ENCODE assay signal across 12 cellular contexts in the genomic region with DNA sequence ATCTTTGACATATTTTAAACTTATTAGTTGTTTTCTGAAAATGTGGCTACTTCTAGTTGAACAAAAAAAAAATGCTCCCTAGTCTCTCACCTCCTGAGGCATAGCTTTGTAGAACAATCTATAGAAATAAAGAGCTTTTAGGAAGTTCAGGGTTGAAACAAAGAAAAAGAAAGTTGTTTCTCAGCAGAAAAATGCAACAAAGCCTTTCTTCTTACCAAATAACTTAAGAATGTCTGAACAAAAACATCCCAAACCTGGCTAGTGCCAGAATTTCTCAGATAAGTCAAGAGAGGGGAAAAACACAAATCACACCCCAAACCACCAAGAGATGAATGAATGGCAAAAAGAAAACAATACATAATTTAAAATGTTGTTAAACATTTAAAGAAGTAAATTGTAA.
DNase-seq lines count a peak whose midpoint lies in the region; ATAC-seq, FAIRE-seq and TF ChIP-seq lines count a peak whose summit lies in the region.
"Had no signal": no experiment of that assay in that cellular context is flagged by ENCODE, and none has a peak within 500 bp of the region (broad histone marks: within the 10 kb centered on the region; RNA-seq: fewer than 3 reads in every experiment).

No MANE protein-coding gene starts in this region.

- TF ChIP-seq CTCF in heart right ventricle (IDR thresholded peaks at IDR 0.05) (no peak), MCF 10A (IDR thresholded peaks at IDR 0.05; ENCODE audit: unreplicated experiment) (no peak), mesothelial cell of epicardium (IDR thresholded peaks at IDR 0.05; ENCODE audit: unreplicated experiment) (no peak), type B pancreatic cell (conservative IDR thresholded peaks at IDR 0.05) (no peak)

- H3K4me3 Mint-ChIP-seq in MCF 10A (ENCODE audit: unreplicated experiment) (no peak overlapping the region), mesothelial cell of epicardium (no peak overlapping the region), type B pancreatic cell (no peak overlapping the region)
- H3K4me3 Mint-ChIP-seq: memory B cell had no signal

- H3K36me3 ChIP-seq in heart right ventricle, result no peaks in the 10 kb centered on the region

- H3K27me3 Mint-ChIP-seq in MCF 10A (ENCODE audit: insufficient read depth, unreplicated experiment) (no peaks in the 10 kb centered on the region), mesothelial cell of epicardium (ENCODE audit: low read depth) (no peaks in the 10 kb centered on the region), type B pancreatic cell (no peaks in the 10 kb centered on the region)
- H3K27me3 Mint-ChIP-seq: memory B cell had no signal

- H3K27ac Mint-ChIP-seq in MCF 10A (ENCODE audit: low read depth, unreplicated experiment) (peak overlapping the region; percentile 97), mesothelial cell of epicardium (peak overlapping the region; percentile 99), type B pancreatic cell (peak overlapping the region; percentile 56)

- BruUV-seq in MCF 10A (replicated peaks; lab: Mats Ljungman, UMichigan), result no TSS peak

- H3K9me3 Mint-ChIP-seq in MCF 10A (ENCODE audit: unreplicated experiment) (no peaks in the 10 kb centered on the region), mesothelial cell of epicardium (no peaks in the 10 kb centered on the region), type B pancreatic cell (no peaks in the 10 kb centered on the region)

- no peak overlapping the region for H3K4me3 ChIP-seq in heart right ventricle

- CTCF ChIA-PET in MCF 10A (lab: Yijun Ruan, JAX), result interaction anchor here (0.6 to 5.8 kb wide), 5 partner anchors 9 to 312 kb away, joined by 3 to 61 read pairs (median 4); a partner anchor contains a TSS

- peaks cover 44% of the 10 kb centered on the region for H3K4me1 Mint-ChIP-seq in MCF 10A (ENCODE audit: insufficient read depth, unreplicated experiment)
- H3K4me1 Mint-ChIP-seq in mesothelial cell of epicardium, result peaks cover 41% of the 10 kb centered on the region
- H3K4me1 Mint-ChIP-seq in type B pancreatic cell (ENCODE audit: unreplicated experiment), result peaks cover 12% of the 10 kb centered on the region

- no peak for DNase-seq in heart right ventricle
- no peak for DNase-seq in Right ventricle myocardium superior
- DNase-seq in MCF 10A (ENCODE audit: unreplicated experiment), result no peak
- no peak for DNase-seq in mesothelial cell of epicardium (ENCODE audit: low spot score in 2 of 2, unreplicated experiment in 2 of 2)
- no peak for DNase-seq in type B pancreatic cell (ENCODE audit: extremely low spot score, unreplicated experiment)
- DNase-seq in HCEC 1CT, result no peak
- no peak for DNase-seq in frontal cortex (ENCODE audit: low spot score in 2 of 2)
- DNase-seq in T1000 (lab: John Stamatoyannopoulos, UW), result no peak
- DNase-seq: NCI-H1930, SIG-M5 had no signal

- no peaks in the 10 kb centered on the region for H3K27me3 ChIP-seq in heart right ventricle

- no peak for FAIRE-seq in frontal cortex (lab: Jason Lieb, UNC)

- no peaks in the 10 kb centered on the region for H3K9me3 ChIP-seq in heart right ventricle

- POLR2A ChIA-PET in MCF 10A (lab: Yijun Ruan, JAX), result interaction anchor here (0.5 to 7.3 kb wide), 18 partner anchors 9 to 1494 kb away, joined by 3 to 93 read pairs (median 7); a partner anchor contains a TSS

- H3K36me3 Mint-ChIP-seq in MCF 10A (ENCODE audit: insufficient read depth, unreplicated experiment) (peaks cover 6% of the 10 kb centered on the region), mesothelial cell of epicardium (peaks cover 13% of the 10 kb centered on the region), type B pancreatic cell (peaks cover 28% of the 10 kb centered on the region)

- peak overlapping the region; percentile 17 to 87 (median 72) for H3K27ac ChIP-seq in heart right ventricle
- H3K27ac ChIP-seq: C4-2B had no signal

- H3K4me1 ChIP-seq in heart right ventricle, result peaks cover 3 to 67% (median 33%) of the 10 kb centered on the region in 9 donors

- intact Hi-C loops in heart right ventricle (cut with DNase I), result loop anchor here in 1 of 10 donors (10.0 kb wide), 1 partner anchor 174 kb away; no protein-coding TSS in a partner anchor
- intact Hi-C loops in Right ventricle myocardium superior (cut with DNase I), result no loop called here
- intact Hi-C loops in MCF 10A (cut with micrococcal nuclease), result loop anchor here (2.0 to 5.0 kb wide), 2 partner anchors 114 to 172 kb away; a partner anchor contains a TSS

- ATAC-seq in heart right ventricle (no peak), Right ventricle myocardium superior (ENCODE audit: poor library complexity) (no peak)
